1 cellular context compared by ENCODE assay signal in genomic region chr1:24995121-24995520, GRCh38.
TF ChIP-seq lines count a peak whose summit lies in the region.

No MANE protein-coding gene starts in this region.

TF ChIP-seq in IMR-90, 13 proteins besides CTCF, POLR2A, EP300 and RAD21 (continued from another document):
- TF ChIP-seq ELK1 (IDR thresholded peaks at IDR 0.05; ENCODE audit: borderline replicate concordance, low read depth, low read length) (no peak), MAFK (IDR thresholded peaks at IDR 0.05; ENCODE audit: low read depth, low read length) (no peak), USF2 (IDR thresholded peaks at IDR 0.05; ENCODE audit: low read depth, low read length) (no peak), NFE2L2 (IDR thresholded peaks at IDR 0.05; ENCODE audit: low read depth, low read length) (no peak), SMC3 (IDR thresholded peaks at IDR 0.05; ENCODE audit: low read depth, low read length) (no peak), CHD1 (IDR thresholded peaks at IDR 0.05; ENCODE audit: low read depth, low read length) (no peak)
TF ChIP-seq in IMR-90: peak in this region for 0.
